8 cellular contexts compared by ENCODE assay signal in the genomic region with DNA sequence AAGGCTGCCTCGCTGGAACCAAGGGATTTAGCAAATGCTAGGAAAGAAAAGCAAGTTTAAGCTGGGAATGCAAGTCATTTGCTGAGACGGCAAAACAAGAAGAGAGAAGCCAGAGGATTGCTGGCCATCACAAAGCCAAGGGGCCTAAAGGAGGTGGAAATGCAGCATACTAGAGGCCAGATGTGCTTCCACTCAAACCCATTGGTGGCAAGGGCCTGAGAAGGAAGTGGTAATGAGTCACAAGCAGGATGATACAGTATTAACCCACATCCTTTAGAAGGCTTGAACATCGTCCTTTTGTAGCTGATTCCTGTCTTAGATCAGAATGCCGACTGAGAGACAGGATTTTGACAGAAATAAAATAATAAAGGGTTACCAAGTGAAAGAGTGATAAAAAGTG.
A peak's percentile ranks its signal among the peaks of the same experiment; 100 is the strongest.
DNase-seq lines count a peak whose midpoint lies in the region; ATAC-seq and TF ChIP-seq lines count a peak whose summit lies in the region.

No MANE protein-coding gene starts in this region.

- no peaks in the 10 kb centered on the region for H3K27me3 ChIP-seq in BLaER1 treated with 17β-estradiol and CSF1 and Interleukin-3, amounts not matched to agents 10 nM and 100 nM

- H3K27ac Mint-ChIP-seq in progenitor cell of endocrine pancreas = no peak overlapping the region

- ATAC-seq in GM21447 (IDR thresholded peaks at IDR 0.05; ENCODE audit: unreplicated experiment) = peak; percentile 82

- H4K20me1 ChIP-seq in BLaER1 treated with 17β-estradiol and CSF1 and Interleukin-3, amounts not matched to agents 10 nM and 100 nM = no peaks in the 10 kb centered on the region

- H3K9me3 Mint-ChIP-seq in progenitor cell of endocrine pancreas (ENCODE audit: low read depth) = no peaks in the 10 kb centered on the region

- H3K36me3 ChIP-seq in BLaER1 treated with 17β-estradiol and CSF1 and Interleukin-3, amounts not matched to agents 10 nM and 100 nM = no peaks in the 10 kb centered on the region

- peak overlapping the region; percentile 42 to 81 (median 68); a peak in 20 of 22 replicates for H3K27ac ChIP-seq in BLaER1 treated with 17β-estradiol and CSF1 and Interleukin-3, amounts not matched to agents 10 nM and 100 nM

- TF ChIP-seq CTCF in fibroblast of mammary gland (conservative IDR thresholded peaks at IDR 0.05; ENCODE audit: control insufficient read depth, insufficient read depth, low read depth, low read length) (no peak), progenitor cell of endocrine pancreas (IDR thresholded peaks at IDR 0.05; ENCODE audit: unreplicated experiment) (no peak)

- no peak overlapping the region for H3K4me3 Mint-ChIP-seq in progenitor cell of endocrine pancreas (ENCODE audit: low read depth)

- peaks cover 10 to 44% (median 32%) of the 10 kb centered on the region in 10 experiments; a peak in 19 of 20 replicates for H3K4me1 ChIP-seq in BLaER1 treated with 17β-estradiol and CSF1 and Interleukin-3, amounts not matched to agents 10 nM and 100 nM

- no peaks in the 10 kb centered on the region for H3K4me1 Mint-ChIP-seq in progenitor cell of endocrine pancreas (ENCODE audit: low read depth)

- peak; percentile 56 for DNase-seq in OCI-M1 (lab: John Stamatoyannopoulos, UW)
- DNase-seq in fibroblast of mammary gland (ENCODE audit: low read depth) = peak; percentile 91
- no peak for DNase-seq in progenitor cell of endocrine pancreas (ENCODE audit: low spot score, unreplicated experiment)
- DNase-seq in HT-29 (ENCODE audit: low spot score) = no peak
- DNase-seq in DMS79 (lab: John Stamatoyannopoulos, UW) = no peak
- DNase-seq in NCI-H1092 treated with DMSO at 0.1 percent for 48 hours (lab: John Stamatoyannopoulos, UW) = no peak

- H3K4me2 ChIP-seq in BLaER1 treated with 17β-estradiol and CSF1 and Interleukin-3, amounts not matched to agents 10 nM and 100 nM = peak overlapping the region; percentile 26 to 82 (median 67); a peak in 20 of 22 replicates

- 0 out of 22 replicates have a peak, but pooled peaks cover 0 to 7% (median 0%) of the 10 kb centered on the region in 11 experiments for H3K9me3 ChIP-seq in BLaER1 treated with 17β-estradiol and CSF1 and Interleukin-3, amounts not matched to agents 10 nM and 100 nM (replicated peaks in 1 of 11)

- peak overlapping the region in 1 of 10 experiments; percentile 39; a peak in 1 of 20 replicates for H3K4me3 ChIP-seq in BLaER1 treated with 17β-estradiol and CSF1 and Interleukin-3, amounts not matched to agents 10 nM and 100 nM
- no peak overlapping the region for H3K4me3 ChIP-seq in fibroblast of mammary gland (ENCODE audit: control insufficient read depth, low read depth, low read length)

- H3K9ac ChIP-seq in BLaER1 treated with 17β-estradiol and CSF1 and Interleukin-3, amounts not matched to agents 10 nM and 100 nM = peak overlapping the region in 7 of 11 experiments; percentile 24 to 62 (median 42); a peak in 8 of 22 replicates

- H3K36me3 Mint-ChIP-seq in progenitor cell of endocrine pancreas (ENCODE audit: insufficient read depth) = no peaks in the 10 kb centered on the region

- H3K27me3 Mint-ChIP-seq in progenitor cell of endocrine pancreas = no peaks in the 10 kb centered on the region

Comparison
In these comparisons a context has a peak if more than half of its experiments do, and no peak if none do; other contexts are left out.
1. DNase-seq: peak in OCI-M1 (single experiment) and fibroblast of mammary gland (single experiment); none in progenitor cell of endocrine pancreas (single experiment), HT-29 (single experiment), DMS79 (single experiment) and NCI-H1092 treated with DMSO at 0.1 percent for 48 hours (single experiment).